In the genomic region with DNA sequence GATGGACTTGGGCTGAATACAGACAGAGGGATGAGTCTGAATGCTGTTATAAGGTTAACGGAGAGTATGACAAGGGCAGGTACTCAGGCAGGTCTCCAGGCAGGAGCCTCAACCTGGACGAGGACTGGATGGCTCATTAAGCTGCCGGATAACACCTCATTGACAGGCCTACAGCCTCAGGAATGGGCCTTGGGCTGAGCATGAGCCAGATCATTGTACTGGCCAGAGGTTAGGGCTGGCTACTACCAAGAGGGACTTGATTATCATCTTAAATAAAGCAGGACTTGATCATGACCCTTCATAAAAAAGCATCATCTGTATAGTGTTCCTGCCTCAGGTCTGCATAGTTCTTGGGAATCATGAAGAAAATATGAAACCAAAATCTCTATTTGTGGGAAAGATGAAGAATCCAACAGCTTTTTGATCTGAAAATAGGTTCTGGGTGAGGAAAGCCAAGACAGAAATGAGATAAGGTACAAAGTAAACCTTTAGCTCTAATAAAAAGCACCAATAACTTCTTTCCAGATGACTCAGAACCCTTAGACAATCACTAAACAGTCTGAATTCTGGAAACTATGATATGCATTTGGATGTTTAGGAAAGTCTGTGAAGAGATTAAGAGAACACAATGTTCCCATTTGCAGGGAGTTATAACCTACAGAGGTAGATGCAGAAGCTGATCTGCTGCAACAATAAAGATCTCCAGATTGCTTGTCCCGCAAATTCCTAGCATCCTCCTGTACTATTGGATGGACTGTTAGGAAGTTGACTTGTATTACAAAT, we compare ENCODE assay signal across 15 cellular contexts.
A peak's percentile ranks its signal among the peaks of the same experiment; 100 is the strongest.
DNase-seq lines count a peak whose midpoint lies in the region; ATAC-seq and TF ChIP-seq lines count a peak whose summit lies in the region.
"Had no signal": no experiment of that assay in that cellular context is flagged by ENCODE, and none has a peak within 500 bp of the region (broad histone marks: within the 10 kb centered on the region; RNA-seq: fewer than 3 reads in every experiment).

No MANE protein-coding gene starts in this region.

- no peak overlapping the region for H3K4me3 ChIP-seq in Caco-2 (ENCODE audit: low read depth, low read length)
- no peak overlapping the region for H3K4me3 ChIP-seq in Panc1 (ENCODE audit: low read depth in 2 of 2, low read length in 2 of 2)
- no peak overlapping the region for H3K4me3 ChIP-seq in prostate gland

- BruUV-seq in Caco-2 (replicated peaks; lab: Mats Ljungman, UMichigan) (no TSS peak), Panc1 (replicated peaks; lab: Mats Ljungman, UMichigan) (no TSS peak)

- no peaks in the 10 kb centered on the region for H3K36me3 ChIP-seq in Caco-2 (ENCODE audit: control insufficient read depth, insufficient read depth, low read length)
- no peaks in the 10 kb centered on the region for H3K36me3 ChIP-seq in Panc1 (ENCODE audit: control insufficient read depth, insufficient read depth, low read length)
- H3K36me3 ChIP-seq in prostate gland = no peaks in the 10 kb centered on the region

- DNase-seq in Caco-2 = no peak
- DNase-seq in Panc1 (ENCODE audit: low read depth, low spot score) = no peak
- DNase-seq in prostate gland (ENCODE audit: low spot score) = peak; percentile 17
- no peak for DNase-seq in activated T-cell treated with anti-CD3 and anti-CD28 coated beads for 4 hours
- no peak for DNase-seq in DMS79 (lab: John Stamatoyannopoulos, UW)
- DNase-seq in NCI-H69 (lab: John Stamatoyannopoulos, UW) = no peak
- DNase-seq: C1 segment of cervical spinal cord; CD4-positive, alpha-beta T cell; DMS153; DND-41; GDM1; GOT3; H9 had no signal

- no peak for TF ChIP-seq POLR2A in prostate gland (IDR thresholded peaks at IDR 0.05)

- H3K4me1 Mint-ChIP-seq in Caco-2 (ENCODE audit: low read depth, unreplicated experiment) = peaks cover 7% of the 10 kb centered on the region
- H3K4me1 Mint-ChIP-seq: B cell had no signal

- H3K27ac Mint-ChIP-seq in Caco-2 (ENCODE audit: unreplicated experiment) = peak overlapping the region; percentile 58
- H3K27ac Mint-ChIP-seq: B cell; CD4-positive, alpha-beta T cell; H9 had no signal

- peaks cover 22% of the 10 kb centered on the region for H3K9me3 Mint-ChIP-seq in Caco-2 (ENCODE audit: unreplicated experiment)
- H3K9me3 Mint-ChIP-seq: H9 had no signal

- WGBS in prostate gland = 34% methylated on average over 4 of the region's 4 CpGs

- in situ Hi-C loops in Panc1 (cut with HindIII; ENCODE audit: low pct_unique_long_range_greater_than_20kb, low sequenced_read_pairs) = no loop called here

- CTCF ChIA-PET in Caco-2 (lab: Charles Lee) (no interaction called here), Panc1 (lab: Charles Lee) (no interaction called here)

- POLR2A ChIA-PET in Caco-2 (lab: Charles Lee) (no interaction called here), Panc1 (lab: Charles Lee) (no interaction called here)

- no peak overlapping the region for H3K4me3 Mint-ChIP-seq in Caco-2 (ENCODE audit: unreplicated experiment)
- H3K4me3 Mint-ChIP-seq: B cell; CD4-positive, alpha-beta T cell; H9 had no signal

- TF ChIP-seq CTCF in Caco-2 (IDR thresholded peaks at IDR 0.05; ENCODE audit: insufficient read depth in 1 of 2, low read depth in 1 of 2, low read length in 1 of 2, severe bottlenecking in 1 of 2, unreplicated experiment in 1 of 2) (no peak), Panc1 (IDR thresholded peaks at IDR 0.05) (no peak), prostate gland (IDR thresholded peaks at IDR 0.05) (no peak)

- ATAC-seq in Panc1 = peak; percentile 68; the same call in 1 of the 2 replicates

- H3K27ac ChIP-seq in Panc1 (ENCODE audit: low read length) (no peak overlapping the region), cingulate gyrus (ENCODE audit: low read depth, low read length) (peak overlapping the region; percentile 41), prostate gland (peak overlapping the region in 1 of 2 donors; percentile 39)

- H3K27me3 Mint-ChIP-seq in Caco-2 (ENCODE audit: insufficient read depth, unreplicated experiment) = no peaks in the 10 kb centered on the region
- H3K27me3 Mint-ChIP-seq: B cell; CD4-positive, alpha-beta T cell had no signal

- no peaks in the 10 kb centered on the region for H3K4me1 ChIP-seq in Caco-2
- H3K4me1 ChIP-seq in Panc1 (ENCODE audit: control insufficient read depth, insufficient read depth, low read length) = no peaks in the 10 kb centered on the region; the same call in 1 of the 2 replicates
- H3K4me1 ChIP-seq in prostate gland (replicated peaks) = peaks cover 4% of the 10 kb centered on the region

- H3K9me3 ChIP-seq in Caco-2 (no peaks in the 10 kb centered on the region), Panc1 (ENCODE audit: control insufficient read depth, insufficient read depth, low read depth, low read length) (no peaks in the 10 kb centered on the region), prostate gland (no peaks in the 10 kb centered on the region)

- intact Hi-C loops in Caco-2 (cut with micrococcal nuclease; ENCODE audit: unreplicated experiment) (loop anchor here (5.0 kb wide), 1 partner anchor 36 kb away; no protein-coding TSS in a partner anchor), Panc1 (cut with micrococcal nuclease; ENCODE audit: unreplicated experiment) (no loop called here), prostate gland (cut with DNase I) (no loop called here)

- H3K27me3 ChIP-seq in Caco-2 (replicated peaks; ENCODE audit: control insufficient read depth, insufficient read depth, low read length) (no peaks in the 10 kb centered on the region), Panc1 (ENCODE audit: control insufficient read depth, insufficient read depth, low read length) (no peaks in the 10 kb centered on the region), prostate gland (replicated peaks; ENCODE audit: insufficient read depth) (no peaks in the 10 kb centered on the region)

- no peaks in the 10 kb centered on the region for H3K36me3 Mint-ChIP-seq in Caco-2 (ENCODE audit: insufficient read depth, unreplicated experiment)
